In the genomic region with DNA sequence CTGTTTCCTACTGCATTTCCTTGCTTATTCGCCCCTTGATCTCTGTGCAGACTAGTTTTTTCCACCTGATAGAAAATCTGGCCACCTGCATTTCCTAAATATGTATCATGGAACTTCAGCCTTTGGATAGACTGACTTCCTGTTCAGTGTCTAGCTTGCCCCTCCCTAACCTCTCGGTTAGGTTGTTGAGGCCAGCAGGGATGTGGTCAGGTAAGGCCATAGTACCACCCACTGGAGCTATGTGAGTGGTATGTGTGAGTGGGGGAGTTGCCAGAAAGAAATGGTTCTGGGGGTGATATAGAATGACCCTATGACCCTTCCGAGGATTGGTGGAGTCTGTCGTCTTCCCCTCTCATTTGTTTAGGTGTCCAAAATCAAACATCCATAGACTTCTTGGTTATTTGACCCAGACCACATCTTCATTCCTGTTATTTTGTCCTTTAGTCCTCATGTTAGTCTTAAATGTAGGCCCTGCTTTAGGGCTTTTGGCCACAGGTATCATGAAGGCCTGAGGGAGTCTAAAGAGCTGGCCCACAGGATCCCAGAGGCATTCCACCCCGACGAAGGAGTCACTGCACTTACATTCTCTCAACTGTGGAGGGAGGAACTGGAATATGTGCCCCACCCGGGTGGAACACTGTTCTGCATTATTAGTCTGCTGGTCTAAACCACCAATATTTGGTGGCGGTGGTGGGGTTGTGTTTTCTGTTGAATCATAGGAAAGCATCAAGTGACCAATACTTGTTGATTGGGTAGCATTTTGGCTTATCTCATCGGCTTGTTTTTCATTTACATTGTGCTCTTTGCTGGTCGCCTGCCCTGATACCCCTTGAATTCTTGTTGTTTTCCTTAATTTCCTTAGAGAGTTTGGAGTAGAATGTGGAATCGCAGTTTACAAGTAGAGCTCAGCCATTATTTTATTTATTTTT, we compare ENCODE assay signal across 1 cellular context.
TF ChIP-seq lines count a peak whose summit lies in the region.

No MANE protein-coding gene starts in this region.

TF ChIP-seq in H1, 55 proteins besides CTCF, POLR2A, EP300 and RAD21:
- no peak for TF ChIP-seq BACH1 (IDR thresholded peaks at IDR 0.05; ENCODE audit: low read length)
- no peak for TF ChIP-seq KDM1A (IDR thresholded peaks at IDR 0.05; ENCODE audit: borderline replicate concordance, low read length)
